Comparison of ENCODE assay signal across 19 cellular contexts in the genomic region with DNA sequence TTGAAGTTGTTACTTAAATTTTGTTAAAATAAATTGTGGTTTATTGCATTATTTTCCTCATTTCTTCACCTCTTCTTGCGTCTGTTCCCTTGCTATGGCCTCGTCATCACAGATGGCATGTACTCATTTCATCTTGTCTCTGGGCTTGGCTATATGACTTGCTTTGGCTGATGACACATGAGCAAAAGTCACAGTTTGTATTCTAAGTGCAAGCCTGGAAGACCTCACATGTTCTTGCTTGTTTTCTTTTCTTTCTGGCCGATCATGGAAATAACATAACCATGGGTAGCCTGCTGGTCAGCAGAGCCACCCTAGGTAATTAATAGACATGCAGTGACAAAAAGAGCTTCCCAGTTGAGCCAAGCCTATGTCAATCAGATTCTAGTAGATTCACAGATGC.
DNase-seq lines count a peak whose midpoint lies in the region; ATAC-seq and TF ChIP-seq lines count a peak whose summit lies in the region.
"Had no signal": no experiment of that assay in that cellular context is flagged by ENCODE, and none has a peak within 500 bp of the region (broad histone marks: within the 10 kb centered on the region; RNA-seq: fewer than 3 reads in every experiment).

No MANE protein-coding gene starts in this region.

- H2AFZ ChIP-seq in GM23248 (peak overlapping the region; percentile 28; the same call in 1 of the 2 replicates), MM.1S (ENCODE audit: low read length) (no peak overlapping the region)

- intact Hi-C loops in esophagus muscularis mucosa (cut with DNase I) (no loop called here), sciatic nerve (cut with DNase I) (no loop called here)

- H3K9me3 ChIP-seq in GM23248 (ENCODE audit: low read depth) = no peaks in the 10 kb centered on the region
- H3K9me3 ChIP-seq in MM.1S (replicated peaks; ENCODE audit: insufficient read depth, low read length) = no peaks in the 10 kb centered on the region; the same call in 1 of the 2 replicates
- H3K9me3 ChIP-seq in esophagus muscularis mucosa = no peaks in the 10 kb centered on the region
- H3K9me3 ChIP-seq: A549, HAP-1 had no signal

- H3F3A ChIP-seq in GM23248 (ENCODE audit: insufficient read depth) (no peaks in the 10 kb centered on the region), MM.1S (ENCODE audit: insufficient read depth, low read length) (no peaks in the 10 kb centered on the region)

- no peak for ATAC-seq in sciatic nerve
- ATAC-seq: A549, GM12878 had no signal

- H3K27ac ChIP-seq in GM23248 (no peak overlapping the region), MM.1S (ENCODE audit: low read length) (no peak overlapping the region), esophagus muscularis mucosa (replicated peaks in 1 of 4) (no peak overlapping the region)
- H3K27ac ChIP-seq: A549, KMS-11, RWPE1 had no signal

- H3K9ac ChIP-seq in GM23248 (no peak overlapping the region), MM.1S (ENCODE audit: low read length) (no peak overlapping the region)
- H3K9ac ChIP-seq: KMS-11 had no signal

- H3K27me3 ChIP-seq in GM23248 (replicated peaks; ENCODE audit: insufficient read depth) = no peaks in the 10 kb centered on the region
- no peaks in the 10 kb centered on the region for H3K27me3 ChIP-seq in MM.1S (replicated peaks; ENCODE audit: insufficient read depth, low read length)
- H3K27me3 ChIP-seq in esophagus muscularis mucosa = no peaks in the 10 kb centered on the region

- H3K79me2 ChIP-seq in GM23248 (ENCODE audit: insufficient read depth) (no peaks in the 10 kb centered on the region), MM.1S (ENCODE audit: low read length) (no peaks in the 10 kb centered on the region)

- TF ChIP-seq EP300 in esophagus muscularis mucosa (IDR thresholded peaks at IDR 0.05) = no peak

- peaks cover 12% of the 10 kb centered on the region for H3K4me1 Mint-ChIP-seq in nephron progenitor cell

- H3K27ac Mint-ChIP-seq in nephron progenitor cell = peak overlapping the region; percentile 18

- DNase-seq in GM23248 = peak; percentile 62
- DNase-seq in amniotic epithelial cell (ENCODE audit: low read depth) = peak; percentile 85
- peak; percentile 64 for DNase-seq in fibroblast of gingiva (ENCODE audit: low read depth)
- DNase-seq in nephron progenitor cell = no peak
- DNase-seq in MM.1S = no peak
- DNase-seq in esophagus muscularis mucosa (ENCODE audit: extremely low spot score) = no peak
- no peak for DNase-seq in sciatic nerve (ENCODE audit: low spot score)
- DNase-seq in stimulated activated CD4-positive, alpha-beta T cell treated with anti-CD3 and anti-CD28 coated beads, Interleukin-1b, Interleukin-23, amount 100 ng/mL, for 48 hours = no peak
- DNase-seq: C1 segment of cervical spinal cord, DND-41, NCI-H1417, NCI-H1930, NCI-H2171, NCI-H446 treated with DMSO at 0.1 percent for 48 hours had no signal

- H3K4me1 ChIP-seq in GM23248 (ENCODE audit: insufficient read depth) (peaks cover 6% of the 10 kb centered on the region), MM.1S (ENCODE audit: low read length) (no peaks in the 10 kb centered on the region), esophagus muscularis mucosa (peaks cover 0 to 13% (median 0%) of the 10 kb centered on the region in 4 donors)
- H3K4me1 ChIP-seq: A549 had no signal

- WGBS in GM23248 (ENCODE audit: low coverage in 1 of 2, low lambda C conversion rate in 2 of 2, missing lambda C conversion rate in 2 of 2), 2 experiments = 21 to 26% methylated on average over 3 of the region's 3 CpGs
- WGBS in esophagus muscularis mucosa = 80% methylated on average over 3 of the region's 3 CpGs

- H3K27me3 Mint-ChIP-seq in nephron progenitor cell (ENCODE audit: low read depth, poor library complexity) = no peaks in the 10 kb centered on the region

- H3K4me3 ChIP-seq in GM23248 (no peak overlapping the region), MM.1S (ENCODE audit: low read length) (no peak overlapping the region), esophagus muscularis mucosa (no peak overlapping the region)
- H3K4me3 ChIP-seq: A549, GM12878, HAP-1 had no signal

- in situ Hi-C loops in GM23248 (cut with MboI) = no loop called here

- H3K9me2 ChIP-seq in GM23248 (ENCODE audit: insufficient read depth) (no peaks in the 10 kb centered on the region; the same call in 1 of the 2 replicates), MM.1S (replicated peaks; ENCODE audit: insufficient read depth, low read length) (no peaks in the 10 kb centered on the region)

- H3K36me3 ChIP-seq in GM23248 (ENCODE audit: low read depth) (no peaks in the 10 kb centered on the region), MM.1S (replicated peaks; ENCODE audit: insufficient read depth, low read length) (no peaks in the 10 kb centered on the region; the same call in 1 of the 2 replicates), esophagus muscularis mucosa (no peaks in the 10 kb centered on the region)
- H3K36me3 ChIP-seq: HAP-1 had no signal

- TF ChIP-seq POLR2A in esophagus muscularis mucosa (IDR thresholded peaks at IDR 0.05; ENCODE audit: low read depth) = no peak

- H3K4me2 ChIP-seq in GM23248 (ENCODE audit: unreplicated experiment) (no peak overlapping the region), MM.1S (ENCODE audit: low read depth, low read length) (no peak overlapping the region)
- H3K4me2 ChIP-seq: A549, KMS-11 had no signal

- TF ChIP-seq CTCF in nephron progenitor cell (IDR thresholded peaks at IDR 0.05) = no peak
- TF ChIP-seq CTCF in MM.1S (IDR thresholded peaks at IDR 0.05; ENCODE audit: low read length) = no peak
- TF ChIP-seq CTCF in esophagus muscularis mucosa (IDR thresholded peaks at IDR 0.05) = no peak

- H3K4me3 Mint-ChIP-seq in nephron progenitor cell = no peak overlapping the region

- H3K36me3 Mint-ChIP-seq in nephron progenitor cell (ENCODE audit: low read depth) = no peaks in the 10 kb centered on the region

- peaks cover 5% of the 10 kb centered on the region for H3K9me3 Mint-ChIP-seq in nephron progenitor cell

- H4K20me1 ChIP-seq in GM23248 (ENCODE audit: insufficient read depth) = no peaks in the 10 kb centered on the region
- H4K20me1 ChIP-seq in MM.1S (ENCODE audit: insufficient read depth, low read length) = no peaks in the 10 kb centered on the region

Comparison
In these comparisons a context has a peak if more than half of its experiments do, and no peak if none do; other contexts are left out.
1. DNase-seq: peak in GM23248 (single experiment), amniotic epithelial cell (single experiment) and fibroblast of gingiva (single experiment); none in nephron progenitor cell (single experiment), MM.1S (single experiment), esophagus muscularis mucosa (single experiment), sciatic nerve (single experiment) and stimulated activated CD4-positive, alpha-beta T cell treated with anti-CD3 and anti-CD28 coated beads, Interleukin-1b, Interleukin-23, amount 100 ng/mL, for 48 hours (single experiment).